Comparison of ENCODE assay signal across 28 cellular contexts in genomic region chr5:83025690-83026472, GRCh38. TPM values are rescaled to one million over a fixed set of nuclear protein-coding genes. Genes with fewer than 3 reads are reported as not detected.
DNase-seq lines count a peak whose midpoint lies in the region; ATAC-seq, FAIRE-seq and TF ChIP-seq lines count a peak whose summit lies in the region.
"Had no signal": no experiment of that assay in that cellular context is flagged by ENCODE, and none has a peak within 500 bp of the region (broad histone marks: within the 10 kb centered on the region; RNA-seq: fewer than 3 reads in every experiment).

No MANE protein-coding gene starts in this region.

- dilution Hi-C loops in IMR-90 (cut with HindIII; ENCODE audit: low sequenced_read_pairs, unreplicated experiment), result no loop called here

- no peak for TF ChIP-seq POLR2A in IMR-90 (IDR thresholded peaks at IDR 0.05; ENCODE audit: low read depth, low read length)
- TF ChIP-seq POLR2A in K562 (conservative IDR thresholded peaks at IDR 0.05), result no peak

- no peaks in the 10 kb centered on the region for H3K9me1 ChIP-seq in IMR-90 (ENCODE audit: insufficient read depth, low read length)
- no peaks in the 10 kb centered on the region for H3K9me1 ChIP-seq in K562 (ENCODE audit: control insufficient read depth, insufficient read depth, low read length)

- TF ChIP-seq RAD21 in IMR-90 (IDR thresholded peaks at IDR 0.05; ENCODE audit: low read length) (no peak), K562 (CRISPR knock-in tag; conservative IDR thresholded peaks at IDR 0.05 in 1 of 2, IDR thresholded peaks at IDR 0.05 in 1 of 2) (no peak)

- intact Hi-C loops in IMR-90 (cut with micrococcal nuclease) (no loop called here), K562 (cut with micrococcal nuclease) (no loop called here)

- FAIRE-seq in K562 (lab: Jason Lieb, UNC), result no peak
- FAIRE-seq: G401.6 had no signal

- DNase-seq in ELF-1 (ENCODE audit: low read depth, low spot score), result peak; percentile 57
- DNase-seq in IMR-90, result peak; percentile 12
- peak; percentile 9 to 15 (median 10) for DNase-seq in K562 (ENCODE audit: extremely low read depth in 1 of 4, low spot score in 3 of 4)
- DNase-seq in islet precursor cell, result peak; percentile 80
- DNase-seq in GOT3 (lab: John Stamatoyannopoulos, UW), result no peak
- no peak for DNase-seq in epidermal melanocyte (ENCODE audit: insufficient read length, low spot score)
- DNase-seq: activated CD4-positive, alpha-beta T cell treated with anti-CD3 and anti-CD28 coated beads for 48 hours; activated naive CD4-positive, alpha-beta T cell; activated T-cell treated with anti-CD3 and anti-CD28 coated beads, Interleukin-2, amount 50 U/mL, for 24 hours; amniotic stem cell; CD8-positive, alpha-beta memory T cell; effector memory CD8-positive, alpha-beta T cell; esophagus squamous epithelium; gastrocnemius medialis; GM23248; hypothalamus; KG1; kidney glomerular epithelial cell; NCI-H146; NCI-H510A treated with DMSO at 0.1 percent for 48 hours; SK-N-SH; T-helper 2 cell had no signal

- H2AK5ac ChIP-seq in IMR-90 (ENCODE audit: low read depth, low read length), result no peak overlapping the region

- H3K18ac ChIP-seq in IMR-90 (ENCODE audit: low read depth, low read length), result no peak overlapping the region

- H4K20me1 ChIP-seq in IMR-90 (ENCODE audit: insufficient read depth, low read length), result no peaks in the 10 kb centered on the region
- H4K20me1 ChIP-seq in K562 (replicated peaks; ENCODE audit: control insufficient read depth, insufficient read depth, low read length), result no peaks in the 10 kb centered on the region

- no peak overlapping the region for H4K5ac ChIP-seq in IMR-90 (ENCODE audit: low read depth, low read length)

- WGBS in IMR-90 (ENCODE audit: extremely low coverage in 2 of 2, insufficient read length in 1 of 2), 2 experiments, result 88% methylated on average over 3 of the region's 8 CpGs; no CpG with 5 or more reads in 1 of the 2 experiments
- 7% methylated on average over 8 of the region's 8 CpGs for WGBS in K562 (ENCODE audit: insufficient coverage, low coverage, missing lambda C conversion rate)

- no peak overlapping the region for H2AK9ac ChIP-seq in IMR-90 (replicated peaks; ENCODE audit: low read depth, low read length, poor library complexity)

- CTCF ChIA-PET in IMR-90 (lab: Yijun Ruan, JAX), result no interaction called here
- CTCF ChIA-PET in K562 (lab: Yijun Ruan, JAX; ENCODE audit: low intra/inter-chr PET ratio), result no interaction called here

- H3K27ac ChIP-seq in IMR-90 (ENCODE audit: insufficient read depth, low read length), result no peak overlapping the region
- H3K27ac ChIP-seq in K562 (ENCODE audit: extremely low read depth, low read depth, low read length), result no peak overlapping the region
- H3K27ac ChIP-seq: breast epithelium, esophagus squamous epithelium, gastrocnemius medialis, GM23248, neutrophil had no signal

- H3K4me1 ChIP-seq in IMR-90 (ENCODE audit: control insufficient read depth, insufficient read depth, low read length), result peaks cover 2% of the 10 kb centered on the region
- H3K4me1 ChIP-seq in K562 (replicated peaks in 1 of 2; ENCODE audit: control insufficient read depth in 2 of 2, insufficient read depth in 2 of 2, low read length in 2 of 2), result no peaks in the 10 kb centered on the region; a peak in 1 of 5 replicates
- H3K4me1 ChIP-seq: breast epithelium, esophagus squamous epithelium, gastrocnemius medialis had no signal

- ATAC-seq in IMR-90 (ENCODE audit: low read depth), result no peak
- peak; percentile 35 for ATAC-seq in K562
- ATAC-seq in GM19463 (IDR thresholded peaks at IDR 0.05; ENCODE audit: unreplicated experiment), result no peak
- ATAC-seq in HG03108 (IDR thresholded peaks at IDR 0.05; ENCODE audit: unreplicated experiment), result no peak
- ATAC-seq: effector memory CD8-positive, alpha-beta T cell; gastrocnemius medialis had no signal

- H3K27me3 ChIP-seq in IMR-90 (ENCODE audit: control insufficient read depth, insufficient read depth, low read length), result no peaks in the 10 kb centered on the region
- no peaks in the 10 kb centered on the region for H3K27me3 ChIP-seq in K562 (ENCODE audit: control insufficient read depth in 2 of 2, insufficient read depth in 2 of 2, low read length in 2 of 2)
- H3K27me3 ChIP-seq: breast epithelium, esophagus squamous epithelium, gastrocnemius medialis, neutrophil had no signal

- H3K9ac ChIP-seq in IMR-90 (ENCODE audit: low read depth, low read length), result no peak overlapping the region
- H3K9ac ChIP-seq in K562 (ENCODE audit: insufficient read depth in 1 of 2, low read depth in 2 of 2, low read length in 2 of 2), result no peak overlapping the region
- H3K9ac ChIP-seq: GM23248, SK-N-SH had no signal

- H3K79me2 ChIP-seq in K562 (ENCODE audit: control insufficient read depth, insufficient read depth, low read length), result no peaks in the 10 kb centered on the region

- H3K36me3 ChIP-seq in IMR-90 (ENCODE audit: control insufficient read depth, insufficient read depth, low read length), result no peaks in the 10 kb centered on the region
- H3K36me3 ChIP-seq in K562 (ENCODE audit: control insufficient read depth, insufficient read depth, low read length), result no peaks in the 10 kb centered on the region
- H3K36me3 ChIP-seq: breast epithelium, esophagus squamous epithelium, gastrocnemius medialis, neutrophil had no signal

- H4K91ac ChIP-seq in IMR-90 (ENCODE audit: insufficient read depth, low read depth, low read length), result no peak overlapping the region

- no peak overlapping the region for H2BK15ac ChIP-seq in IMR-90 (ENCODE audit: low read depth, low read length)

- BruUV-seq in IMR-90 (replicated peaks; lab: Mats Ljungman, UMichigan) (no TSS peak), K562 (replicated peaks; lab: Mats Ljungman, UMichigan) (no TSS peak)

- POLR2A ChIA-PET in IMR-90 (lab: Charles Lee; ENCODE audit: unreplicated experiment), result no interaction called here
- POLR2A ChIA-PET in K562 (lab: Yijun Ruan, JAX), result interaction anchor here (1.0 kb wide), 1 partner anchor 11 kb away, joined by 3 read pairs; no protein-coding TSS in a partner anchor

- no peak overlapping the region for H3K14ac ChIP-seq in IMR-90 (replicated peaks; ENCODE audit: low read depth, low read length)

- H4K8ac ChIP-seq in IMR-90 (ENCODE audit: low read depth in 2 of 2, low read length in 2 of 2), result no peak overlapping the region

- H2BK20ac ChIP-seq in IMR-90 (ENCODE audit: low read depth, low read length), result no peak overlapping the region

- H2AFZ ChIP-seq in IMR-90 (replicated peaks; ENCODE audit: low read length, poor library complexity) (no peak overlapping the region), K562 (ENCODE audit: low read depth, low read length) (no peak overlapping the region)
- H2AFZ ChIP-seq: GM23248 had no signal

- H3K23ac ChIP-seq in IMR-90 (ENCODE audit: low read depth, low read length), result no peak overlapping the region

- no peak overlapping the region for H3K4me2 ChIP-seq in IMR-90 (ENCODE audit: low read depth, low read length)
- peak overlapping the region; percentile 9; the same call in 1 of the 2 replicates for H3K4me2 ChIP-seq in K562 (ENCODE audit: insufficient read depth, low read length)
- H3K4me2 ChIP-seq: SK-N-SH had no signal

- TF ChIP-seq CTCF in IMR-90 (conservative IDR thresholded peaks at IDR 0.05; ENCODE audit: low read depth, low read length) (no peak), K562 (IDR thresholded peaks at IDR 0.05 in 2 of 3, conservative IDR thresholded peaks at IDR 0.05 in 1 of 3; ENCODE audit: insufficient read depth in 2 of 3, low read depth in 1 of 3, low read length in 3 of 3) (no peak)

- no peak overlapping the region for H3K56ac ChIP-seq in IMR-90 (ENCODE audit: extremely low read depth, insufficient read depth, low read length)

- H2BK5ac ChIP-seq in IMR-90 (ENCODE audit: low read depth, low read length, poor library complexity, severe bottlenecking), result no peak overlapping the region

- no peak overlapping the region for H2BK120ac ChIP-seq in IMR-90 (ENCODE audit: low read depth, low read length)

- H3K9me3 ChIP-seq in IMR-90 (ENCODE audit: control insufficient read depth, insufficient read depth, low read length) (no peaks in the 10 kb centered on the region), K562 (replicated peaks; ENCODE audit: control insufficient read depth, insufficient read depth, low read depth, low read length) (no peaks in the 10 kb centered on the region)
- H3K9me3 ChIP-seq: breast epithelium, esophagus squamous epithelium, gastrocnemius medialis, neutrophil, SK-N-SH had no signal

- H3K79me1 ChIP-seq in IMR-90 (ENCODE audit: low read depth in 1 of 2, low read length in 2 of 2), result no peaks in the 10 kb centered on the region

- no peak for TF ChIP-seq EP300 in K562 (IDR thresholded peaks at IDR 0.05; ENCODE audit: low read length)

- in situ Hi-C loops in IMR-90 (cut with MboI; ENCODE audit: low sequenced_read_pairs) (no loop called here), K562 (cut with MboI) (no loop called here)

- H3K4ac ChIP-seq in IMR-90 (ENCODE audit: low read depth, low read length), result no peak overlapping the region

- H3K4me3 ChIP-seq in IMR-90 (ENCODE audit: insufficient read depth, low read depth, low read length) (no peak overlapping the region), K562 (no peak overlapping the region)
- H3K4me3 ChIP-seq: breast epithelium, esophagus squamous epithelium, gastrocnemius medialis, GM23248, lung had no signal

RNA-seq across cellular contexts. Expression of gene TMEM167A, which starts 51.3 kb away (rescaled TPM):
- total RNA-seq in IMR-90 (2012; rRNA removed) (34.6 and 95.8 TPM in 2 replicates), K562 (2014; rRNA removed) (35.3 and 38.8 TPM in 2 replicates), K562 (2014; rRNA removed; fragmentation: Illumina TruSeq; extraction: Trizol) (110 and 140 TPM in 2 replicates), K562 (2015; rRNA removed; fragmentation: Illumina TruSeq; extraction: Trizol) (60.5 and 64.4 TPM in 2 replicates), K562 (2021) (110 and 113 TPM in 2 replicates)
- polyA plus RNA-seq in IMR-90 (2012; rRNA removed) (36.6 and 45.1 TPM in 2 replicates), K562 (2011; rRNA removed) (106 and 122 TPM in 2 replicates), K562 (2014; fragmentation: Illumina TruSeq; extraction: Trizol) (64.4 and 87.1 TPM in 2 replicates), K562 (2014; fragmentation: Nextera tagmentation; extraction: Ambion mirVana) (100 to 1,000 TPM; 367 to 458 TPM), K562 (2014; rRNA removed) (56.5 and 60.0 TPM in 2 replicates)
- 4.4 and 5.0 TPM in 2 replicates for polyA plus RNA-seq in IMR-90 (2012; cell fraction: cytosol; rRNA removed)
- polyA plus RNA-seq in IMR-90 (2012; cell fraction: nucleus; rRNA removed; ENCODE audit: low replicate concordance), result 1.6 and 19.7 TPM in 2 replicates
- total RNA-seq in K562 (2011; cell fraction: chromatin; rRNA removed; ENCODE audit: low replicate concordance), result 7.1 and 39.6 TPM in 2 replicates
- total RNA-seq in K562 (2011; cell fraction: nucleolus; rRNA removed), result 6.0 and 9.2 TPM in 2 replicates
- total RNA-seq in K562 (2011; cell fraction: nucleoplasm; rRNA removed), result 26.5 and 49.0 TPM in 2 replicates
- polyA plus RNA-seq in K562 (2011; cell fraction: cytosol; rRNA removed), result 11.4 and 41.5 TPM in 2 replicates
- 13.8 and 38.3 TPM in 2 replicates for polyA plus RNA-seq in K562 (2011; cell fraction: nucleus; rRNA removed)
- 78.5 and 79.9 TPM in 2 replicates for polyA plus RNA-seq in K562 (2012)
- polyA minus RNA-seq in K562 (2011; rRNA and poly(A)+ RNA removed), result 57.6 and 59.6 TPM in 2 replicates
- 16.3 and 21.5 TPM in 2 replicates for polyA minus RNA-seq in K562 (2011; cell fraction: cytosol; rRNA and poly(A)+ RNA removed)
- polyA minus RNA-seq in K562 (2011; cell fraction: nucleus; rRNA and poly(A)+ RNA removed), result 19.7 and 38.0 TPM in 2 replicates

RNA-seq across cellular contexts. Expression of gene XRCC4, which starts 51.5 kb away (rescaled TPM):
- total RNA-seq in IMR-90 (2012; rRNA removed), result 4.7 and 11.7 TPM in 2 replicates
- 3.1 and 3.5 TPM in 2 replicates for polyA plus RNA-seq in IMR-90 (2012; rRNA removed)
- polyA plus RNA-seq in IMR-90 (2012; cell fraction: cytosol; rRNA removed), result 0.21 and 0.47 TPM in 2 replicates
- 0.75 TPM in 1 of 2 replicates, not detected in the other for polyA plus RNA-seq in IMR-90 (2012; cell fraction: nucleus; rRNA removed; ENCODE audit: low replicate concordance)
- 5.5 and 26.9 TPM in 2 replicates for total RNA-seq in K562 (2011; cell fraction: chromatin; rRNA removed; ENCODE audit: low replicate concordance)
- total RNA-seq in K562 (2011; cell fraction: nucleolus; rRNA removed), result 2.5 and 2.9 TPM in 2 replicates
- total RNA-seq in K562 (2011; cell fraction: nucleoplasm; rRNA removed), result 9.6 and 14.4 TPM in 2 replicates
- 12.5 and 13.6 TPM in 2 replicates for total RNA-seq in K562 (2014; rRNA removed)
- 28.8 and 35.1 TPM in 2 replicates for total RNA-seq in K562 (2014; rRNA removed; fragmentation: Illumina TruSeq; extraction: Trizol)
- 23.5 and 26.0 TPM in 2 replicates for total RNA-seq in K562 (2015; rRNA removed; fragmentation: Illumina TruSeq; extraction: Trizol)
- total RNA-seq in K562 (2021), result 15.4 and 15.7 TPM in 2 replicates
- 13.4 and 18.1 TPM in 2 replicates for polyA plus RNA-seq in K562 (2011; rRNA removed)
- 1.5 and 4.4 TPM in 2 replicates for polyA plus RNA-seq in K562 (2011; cell fraction: cytosol; rRNA removed)
- polyA plus RNA-seq in K562 (2011; cell fraction: nucleus; rRNA removed), result 2.3 and 3.7 TPM in 2 replicates
- polyA plus RNA-seq in K562 (2012), result 16.3 and 16.4 TPM in 2 replicates
- 19.3 and 22.4 TPM in 2 replicates for polyA plus RNA-seq in K562 (2014; fragmentation: Illumina TruSeq; extraction: Trizol)
- polyA plus RNA-seq in K562 (2014; fragmentation: Nextera tagmentation; extraction: Ambion mirVana), result 10 to 100 TPM; 57.5 to 61.6 TPM
- polyA plus RNA-seq in K562 (2014; rRNA removed), result 16.9 and 18.4 TPM in 2 replicates
- 13.9 and 16.1 TPM in 2 replicates for polyA minus RNA-seq in K562 (2011; rRNA and poly(A)+ RNA removed)
- 1.5 and 1.8 TPM in 2 replicates for polyA minus RNA-seq in K562 (2011; cell fraction: cytosol; rRNA and poly(A)+ RNA removed)
- 11.6 and 22.7 TPM in 2 replicates for polyA minus RNA-seq in K562 (2011; cell fraction: nucleus; rRNA and poly(A)+ RNA removed)

Comparison
In these comparisons a context has a peak if more than half of its experiments do, and no peak if none do; other contexts are left out.
1. DNase-seq: peak in ELF-1 (single experiment), IMR-90 (single experiment), K562 (4 of 4) and islet precursor cell (single experiment); none in GOT3 (single experiment) and epidermal melanocyte (single experiment).